Comparison of ENCODE assay signal across 20 cellular contexts in the genomic region with DNA sequence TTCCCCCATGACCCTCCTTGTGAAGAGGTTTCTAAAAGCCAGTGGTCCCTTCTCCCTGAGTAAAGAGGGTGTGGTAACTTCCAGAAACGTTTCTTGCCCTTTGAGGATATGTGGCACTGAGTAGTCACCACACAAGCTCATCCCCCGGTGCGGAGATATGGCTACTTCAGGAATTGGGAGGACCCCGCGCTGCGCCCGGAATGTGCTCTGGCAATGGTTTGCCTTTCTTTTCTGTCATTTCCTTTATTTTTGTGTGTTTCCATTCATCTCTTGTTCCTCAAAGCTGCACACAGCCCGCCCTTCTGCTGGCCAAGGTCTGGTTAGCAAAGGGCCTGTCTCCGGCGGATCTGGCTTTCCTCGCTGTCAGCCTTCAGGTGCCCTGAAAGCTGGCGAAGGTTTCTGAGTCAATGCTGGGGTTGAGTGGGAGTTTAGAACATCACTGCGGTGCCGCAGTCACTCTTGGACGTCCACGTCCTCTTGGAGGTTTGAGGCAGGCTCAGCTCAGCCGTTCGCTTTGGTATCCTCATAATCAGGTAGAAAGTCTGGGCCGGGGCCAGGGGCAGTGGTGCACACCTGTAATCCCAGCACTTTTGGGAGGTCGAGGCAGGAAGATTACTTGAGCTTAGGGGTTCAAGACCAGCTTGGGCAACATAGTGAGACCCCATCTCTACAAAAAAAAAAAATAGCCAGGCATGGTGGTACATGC.
"Had no signal": no experiment of that assay in that cellular context is flagged by ENCODE, and none has a peak within 500 bp of the region (broad histone marks: within the 10 kb centered on the region; RNA-seq: fewer than 3 reads in every experiment).

No MANE protein-coding gene starts in this region.

- H3K4me3 ChIP-seq: ascending aorta, left lung, tibial artery had no signal

- H3K9me3 Mint-ChIP-seq: activated naive CD4-positive, alpha-beta T cell treated with anti-CD3 and anti-CD28 coated beads, Interleukin-2, amount 50 U/mL, for 72 hours; central memory CD8-positive, alpha-beta T cell; stimulated activated naive CD8-positive, alpha-beta T cell treated with anti-CD3 and anti-CD28 coated beads, Interleukin-15, Interleukin-2, amounts not matched to agents 100 ng/mL and 50 ng/mL, for 24 hours had no signal

- H3K36me3 ChIP-seq: brain microvascular endothelial cell had no signal

- H3K36me3 Mint-ChIP-seq: activated naive CD4-positive, alpha-beta T cell treated with anti-CD3 and anti-CD28 coated beads, Interleukin-2, amount 50 U/mL, for 72 hours had no signal

- H3K27me3 ChIP-seq: ascending aorta, brain microvascular endothelial cell, left lung, tibial artery had no signal

- H3K4me3 Mint-ChIP-seq: activated CD8-positive, alpha-beta T cell treated with anti-CD3 and anti-CD28 coated beads, Interleukin-2, amount 10 ng/mL, durations not matched to agents 7 days and 5 days; central memory CD8-positive, alpha-beta T cell; stimulated activated naive CD8-positive, alpha-beta T cell treated with anti-CD3 and anti-CD28 coated beads, Interleukin-15, Interleukin-2, amounts not matched to agents 100 ng/mL and 50 ng/mL, for 24 hours had no signal

- H3K9me2 ChIP-seq: SK-N-SH had no signal

- H3K4me1 Mint-ChIP-seq: central memory CD8-positive, alpha-beta T cell had no signal

- ATAC-seq: activated CD8-positive, alpha-beta T cell treated with anti-CD3 and anti-CD28 coated beads, Interleukin-2, amount 10 ng/mL, durations not matched to agents 7 days and 5 days; activated naive CD4-positive, alpha-beta T cell treated with anti-CD3 and anti-CD28 coated beads, Interleukin-2, amount 50 U/mL, for 72 hours; esophagus mucosa; left lung had no signal

- H3K9me3 ChIP-seq: ascending aorta, left lung, SK-N-SH, tibial artery had no signal

- H3K9ac ChIP-seq: SK-N-SH had no signal

- DNase-seq: activated CD4-positive, alpha-beta T cell treated with anti-CD3 and anti-CD28 coated beads for 1 hour; activated CD4-positive, alpha-beta T cell treated with anti-CD3 and anti-CD28 coated beads, Interleukin-2, amount 50 U/mL, for 1 hour; activated CD8-positive, alpha-beta T cell treated with anti-CD3 and anti-CD28 coated beads, Interleukin-2, amount 10 ng/mL, durations not matched to agents 7 days and 5 days; activated gamma-delta T cell treated with Interleukin-2 at 50 U/mL for 16 hours; brain microvascular endothelial cell; effector memory CD4-positive, alpha-beta T cell; foreskin melanocyte; left lung; midbrain; occipital lobe; SK-N-SH; stimulated activated CD4-positive, alpha-beta T cell treated with anti-CD3 and anti-CD28 coated beads, Interleukin-12 subunit alpha, Interleukin-12 subunit beta, amount 100 ng/mL, for 4 hours; substantia nigra; WERI-Rb-1 had no signal

- H3K27ac ChIP-seq: ascending aorta, brain microvascular endothelial cell, left lung, tibial artery, WERI-Rb-1 had no signal

- H3K4me2 ChIP-seq: SK-N-SH had no signal

- H3K27ac Mint-ChIP-seq: activated CD8-positive, alpha-beta T cell treated with anti-CD3 and anti-CD28 coated beads, Interleukin-2, amount 10 ng/mL, durations not matched to agents 7 days and 5 days; stimulated activated naive CD8-positive, alpha-beta T cell treated with anti-CD3 and anti-CD28 coated beads, Interleukin-15, Interleukin-2, amounts not matched to agents 100 ng/mL and 50 ng/mL, for 24 hours had no signal

- H3K4me1 ChIP-seq: ascending aorta, left lung, tibial artery had no signal

- H3K27me3 Mint-ChIP-seq: central memory CD8-positive, alpha-beta T cell; stimulated activated naive CD8-positive, alpha-beta T cell treated with anti-CD3 and anti-CD28 coated beads, Interleukin-15, Interleukin-2, amounts not matched to agents 100 ng/mL and 50 ng/mL, for 24 hours had no signal
